ENCODE assay signal across 18 cellular contexts in genomic region chr3:2802429-2802828, GRCh38.
"Had no signal": no experiment of that assay in that cellular context is flagged by ENCODE, and none has a peak within 500 bp of the region (broad histone marks: within the 10 kb centered on the region; RNA-seq: fewer than 3 reads in every experiment).

No MANE protein-coding gene starts in this region.

- DNase-seq: activated CD4-positive, alpha-beta T cell treated with anti-CD3 and anti-CD28 coated beads, Interleukin-2, amount 10 ng/mL, durations not matched to agents 24 days and 14 days; activated CD8-positive, alpha-beta memory T cell treated with anti-CD3 and anti-CD28 coated beads, Interleukin-2, amount 50 U/mL, for 4 hours; activated naive CD4-positive, alpha-beta T cell treated with anti-CD3 and anti-CD28 coated beads, Interleukin-2, amount 10 ng/mL, durations not matched to agents 7 days and 5 days; activated naive CD8-positive, alpha-beta T cell treated with anti-CD3 and anti-CD28 coated beads, Interleukin-2, amount 50 U/mL, for 24 hours; activated T-cell treated with anti-CD3 and anti-CD28 coated beads, Interleukin-2, amount 50 U/mL, for 4 hours; anterior cingulate cortex; caudate nucleus; dorsolateral prefrontal cortex; erythroblast; naive thymus-derived CD8-positive, alpha-beta T cell; ovary; sigmoid colon; spleen; stimulated activated naive B cell treated with anti-CD40 and anti-IgM and Interleukin-4, amounts not matched to agents 10 μg/mL and 1 μg/mL and 100 μg/mL, for 72 hours; upper lobe of right lung had no signal

- H3K4me1 ChIP-seq: sigmoid colon, spleen, upper lobe of right lung had no signal

- H3K9me3 ChIP-seq: ovary, sigmoid colon, spleen, thoracic aorta, upper lobe of right lung had no signal

- ATAC-seq: activated naive CD8-positive, alpha-beta T cell treated with anti-CD3 and anti-CD28 coated beads, Interleukin-2, amount 50 U/mL, for 24 hours; activated T-cell treated with anti-CD3 and anti-CD28 coated beads, Interleukin-2, amount 50 U/mL, for 4 hours; naive thymus-derived CD8-positive, alpha-beta T cell; stimulated activated naive B cell treated with anti-CD40 and anti-IgM and Interleukin-4, amounts not matched to agents 10 μg/mL and 1 μg/mL and 100 μg/mL, for 72 hours; upper lobe of right lung had no signal

- H3K36me3 ChIP-seq: ovary, sigmoid colon, spleen, thoracic aorta, upper lobe of right lung had no signal

- H3K4me3 ChIP-seq: dorsolateral prefrontal cortex, ovary, sigmoid colon, spleen, thoracic aorta, upper lobe of right lung had no signal

- H3K27me3 ChIP-seq: dorsolateral prefrontal cortex, ovary, sigmoid colon, spleen, upper lobe of right lung had no signal

- FAIRE-seq: colon, frontal cortex had no signal
